8 cellular contexts compared by ENCODE assay signal in the genomic region with DNA sequence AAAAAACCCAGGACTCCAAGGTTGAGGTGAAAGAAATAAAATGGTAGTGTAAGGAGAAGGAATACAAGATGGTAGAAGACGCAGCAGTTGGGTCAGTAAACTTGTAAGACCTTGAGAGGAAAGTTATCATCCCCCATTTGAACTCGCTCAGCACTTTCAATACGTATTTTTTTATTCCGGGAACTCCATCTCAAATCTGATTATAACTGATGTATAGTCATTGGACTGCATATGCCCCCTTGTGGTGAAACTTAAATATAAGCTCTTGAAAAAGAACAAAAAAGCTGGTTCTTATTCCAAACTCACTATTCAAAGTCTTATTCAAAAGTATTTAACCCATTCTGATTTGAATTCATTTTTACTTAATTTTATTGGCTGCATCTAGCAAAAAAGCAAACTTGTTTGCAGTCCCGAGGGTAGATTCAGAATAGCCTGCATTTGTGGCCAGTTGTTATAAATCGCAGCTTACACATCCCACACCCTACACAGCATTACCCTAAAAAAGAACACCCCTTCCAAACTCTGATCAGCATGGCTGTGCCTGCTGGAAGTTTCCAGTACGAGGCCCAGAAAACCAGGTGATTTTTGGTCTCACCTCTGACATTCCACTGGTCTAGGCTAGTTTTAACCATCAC.
A peak's percentile ranks its signal among the peaks of the same experiment; 100 is the strongest.
DNase-seq lines count a peak whose midpoint lies in the region; ATAC-seq and TF ChIP-seq lines count a peak whose summit lies in the region.

No MANE protein-coding gene starts in this region.

- intact Hi-C loops in esophagus squamous epithelium (cut with DNase I), result loop anchor here (5.0 kb wide), 1 partner anchor 350 kb away; the partner anchor contains the start of gene SNX18

- no peak for TF ChIP-seq POLR2A in esophagus squamous epithelium (IDR thresholded peaks at IDR 0.05)

- no peak overlapping the region for H3K27ac ChIP-seq in DND-41 (ENCODE audit: low read length)
- no peak overlapping the region for H3K27ac ChIP-seq in esophagus squamous epithelium

- DNase-seq in DND-41 (no peak), KG1 (lab: John Stamatoyannopoulos, UW) (peak; percentile 49), SKM-1 (lab: John Stamatoyannopoulos, UW; ENCODE audit: unreplicated experiment) (peak; percentile 29), esophagus squamous epithelium (lab: John Stamatoyannopoulos, UW) (no peak)

- no peaks in the 10 kb centered on the region for H4K20me1 ChIP-seq in DND-41 (ENCODE audit: insufficient read depth, low read length)

- H3K36me3 ChIP-seq in DND-41 (ENCODE audit: insufficient read depth, low read length) (no peaks in the 10 kb centered on the region), esophagus squamous epithelium (no peaks in the 10 kb centered on the region), neuron (ENCODE audit: insufficient read depth, low read length) (no peaks in the 10 kb centered on the region)

- TF ChIP-seq CTCF in DND-41 (IDR thresholded peaks at IDR 0.05; ENCODE audit: borderline replicate concordance, extremely low read depth, low read length, poor library complexity, severe bottlenecking) (peak; percentile 67), esophagus squamous epithelium (IDR thresholded peaks at IDR 0.05) (peak; percentile 37 to 75 (median 68))

- no peak overlapping the region for H3K9ac ChIP-seq in DND-41 (ENCODE audit: low read depth, low read length)

- WGBS in esophagus squamous epithelium, 2 donors, result 19 to 25% methylated on average over 7 of the region's 7 CpGs

- H3K4me3 ChIP-seq in DND-41 (ENCODE audit: low read depth in 1 of 2, low read length in 2 of 2), result no peak overlapping the region
- peak overlapping the region in 1 of 4 donors; percentile 42 for H3K4me3 ChIP-seq in esophagus squamous epithelium
- no peak overlapping the region for H3K4me3 ChIP-seq in neuron (ENCODE audit: low read length)

- H3K27me3 ChIP-seq in DND-41 (ENCODE audit: insufficient read depth, low read length, poor library complexity) (peaks cover 24% of the 10 kb centered on the region), esophagus squamous epithelium (peaks cover 0 to 6% (median 0%) of the 10 kb centered on the region in 4 donors), neuron (ENCODE audit: insufficient read depth, low read length) (peaks cover 11% of the 10 kb centered on the region)

- H3K79me2 ChIP-seq in DND-41 (ENCODE audit: insufficient read depth, low read length), result no peaks in the 10 kb centered on the region

- H2AFZ ChIP-seq in DND-41 (ENCODE audit: low read depth, low read length) (no peak overlapping the region), neuron (ENCODE audit: low read depth, low read length) (peak overlapping the region; percentile 57)

- H3K4me2 ChIP-seq in DND-41 (ENCODE audit: insufficient read depth, low read length), result peak overlapping the region; percentile 33; the same call in 1 of the 2 replicates

- ATAC-seq in DND-41 (ENCODE audit: insufficient read depth, low read depth), result peak; percentile 53; the same call in 2 of the 3 replicates
- ATAC-seq in GM18519 (IDR thresholded peaks at IDR 0.05; ENCODE audit: low FRiP score, unreplicated experiment), result no peak
- ATAC-seq in GM21360 (IDR thresholded peaks at IDR 0.05; ENCODE audit: unreplicated experiment), result no peak
- no peak for ATAC-seq in GM18861 (IDR thresholded peaks at IDR 0.05; ENCODE audit: unreplicated experiment)

- H3K4me1 ChIP-seq in DND-41 (ENCODE audit: insufficient read depth, low read length) (peaks cover 4% of the 10 kb centered on the region), esophagus squamous epithelium (peaks cover 0 to 4% (median 0%) of the 10 kb centered on the region in 3 donors), neuron (ENCODE audit: insufficient read depth, low read length) (no peaks in the 10 kb centered on the region)

- H3K9me3 ChIP-seq in DND-41 (ENCODE audit: insufficient read depth, low read length, severe bottlenecking), result no peaks in the 10 kb centered on the region
- no peaks in the 10 kb centered on the region for H3K9me3 ChIP-seq in esophagus squamous epithelium
- H3K9me3 ChIP-seq in neuron (ENCODE audit: low read length), result no peaks in the 10 kb centered on the region

Comparison
In these comparisons a context has a peak if more than half of its experiments do, and no peak if none do; other contexts are left out.
1. DNase-seq: peak in KG1 (single experiment) and SKM-1 (single experiment); none in DND-41 (single experiment) and esophagus squamous epithelium (single experiment).